ENCODE assay signal across 20 cellular contexts in genomic region chr3:134663646-134664456, GRCh38. TPM values are rescaled to one million over a fixed set of nuclear protein-coding genes. Genes with fewer than 3 reads are reported as not detected.
DNase-seq lines count a peak whose midpoint lies in the region; FAIRE-seq and TF ChIP-seq lines count a peak whose summit lies in the region.
"Had no signal": no experiment of that assay in that cellular context is flagged by ENCODE, and none has a peak within 500 bp of the region (broad histone marks: within the 10 kb centered on the region; RNA-seq: fewer than 3 reads in every experiment).

No MANE protein-coding gene starts in this region.

- no peaks in the 10 kb centered on the region for H3K36me3 ChIP-seq in neural progenitor cell

- H3K9ac ChIP-seq in neural progenitor cell, result no peak overlapping the region
- H3K9ac ChIP-seq: parathyroid adenoma had no signal

- H3K27me3 Mint-ChIP-seq in neural progenitor cell (ENCODE audit: insufficient read depth, low read depth) (peaks cover 3% of the 10 kb centered on the region), endothelial cell (ENCODE audit: unreplicated experiment) (peaks cover 12% of the 10 kb centered on the region)

- no peaks in the 10 kb centered on the region for H4K20me1 ChIP-seq in neural progenitor cell (ENCODE audit: low read depth)

- no peak overlapping the region for H2AFZ ChIP-seq in neural progenitor cell (replicated peaks)
- H2AFZ ChIP-seq: parathyroid adenoma had no signal

- DNase-seq in EH (ENCODE audit: low read depth) (peak; percentile 68), RCC 7860 (ENCODE audit: low spot score) (peak; percentile 46), fibroblast of peridontal ligament (ENCODE audit: extremely low read depth) (peak; percentile 40), neural progenitor cell (ENCODE audit: low spot score) (no peak), NCI-H748 treated with DMSO at 0.1 percent for 48 hours (lab: John Stamatoyannopoulos, UW) (no peak), endothelial cell (ENCODE audit: low spot score) (no peak), D341Med (ENCODE audit: low spot score) (no peak), ecto neural progenitor cell (ENCODE audit: low spot score) (no peak)
- DNase-seq: activated CD4-positive, alpha-beta T cell treated with anti-CD3 and anti-CD28 coated beads for 36 hours; activated naive CD8-positive, alpha-beta T cell treated with anti-CD3 and anti-CD28 coated beads, Interleukin-2, amount 10 ng/mL, durations not matched to agents 7 days and 5 days; activated T-cell treated with anti-CD3 and anti-CD28 coated beads, Interleukin-2, amount 50 U/mL, for 1 hour; Karpas-422; mesenchymal stem cell; NCI-H1930; NCI-H69; T-helper 2 cell had no signal

- H3K27ac ChIP-seq in neural progenitor cell, result no peak overlapping the region
- H3K27ac ChIP-seq: HL-60, parathyroid adenoma, RWPE1 had no signal

- H3K36me3 Mint-ChIP-seq in neural progenitor cell, result no peaks in the 10 kb centered on the region
- H3K36me3 Mint-ChIP-seq in endothelial cell (ENCODE audit: low read depth, unreplicated experiment), result peaks cover 3% of the 10 kb centered on the region
- H3K36me3 Mint-ChIP-seq: activated naive CD8-positive, alpha-beta T cell treated with anti-CD3 and anti-CD28 coated beads, Interleukin-2, amount 10 ng/mL, durations not matched to agents 7 days and 5 days had no signal

- TF ChIP-seq CTCF in neural progenitor cell (IDR thresholded peaks at IDR 0.05), result no peak
- TF ChIP-seq CTCF in endothelial cell (IDR thresholded peaks at IDR 0.05; ENCODE audit: unreplicated experiment), result no peak

- H3K27me3 ChIP-seq in neural progenitor cell, result peaks cover 23% of the 10 kb centered on the region

- no peaks in the 10 kb centered on the region for H3K4me1 ChIP-seq in neural progenitor cell
- H3K4me1 ChIP-seq: parathyroid adenoma had no signal

- H3K79me2 ChIP-seq in neural progenitor cell (ENCODE audit: low read depth), result no peaks in the 10 kb centered on the region
- H3K79me2 ChIP-seq: parathyroid adenoma had no signal

- H3K9me3 Mint-ChIP-seq in neural progenitor cell (no peaks in the 10 kb centered on the region), endothelial cell (ENCODE audit: unreplicated experiment) (no peaks in the 10 kb centered on the region)
- H3K9me3 Mint-ChIP-seq: dendritic cell treated with granulocyte-macrophage colony-stimulating factor and Interleukin-4, amounts not matched to agents 40 ng/mL and 50 ng/mL, for 4 days had no signal

- H3F3A ChIP-seq in neural progenitor cell (ENCODE audit: low read depth), result no peaks in the 10 kb centered on the region

- H3K27ac Mint-ChIP-seq in neural progenitor cell (peak overlapping the region; percentile 61), endothelial cell (ENCODE audit: unreplicated experiment) (no peak overlapping the region)
- H3K27ac Mint-ChIP-seq: activated CD4-positive, alpha-beta T cell treated with anti-CD3 and anti-CD28 coated beads for 36 hours; activated naive CD8-positive, alpha-beta T cell treated with anti-CD3 and anti-CD28 coated beads, Interleukin-2, amount 10 ng/mL, durations not matched to agents 7 days and 5 days; dendritic cell treated with granulocyte-macrophage colony-stimulating factor and Interleukin-4, amounts not matched to agents 40 ng/mL and 50 ng/mL, for 4 days had no signal

- H3K9me3 ChIP-seq in neural progenitor cell (ENCODE audit: low read depth), result no peaks in the 10 kb centered on the region

- no peak for FAIRE-seq in RCC 7860 (lab: Jason Lieb, UNC)

- no peak overlapping the region for H3K4me2 ChIP-seq in neural progenitor cell

- H3K4me3 ChIP-seq in neural progenitor cell, result no peak overlapping the region

- H3K4me3 Mint-ChIP-seq in neural progenitor cell, result no peak overlapping the region
- H3K4me3 Mint-ChIP-seq in endothelial cell (ENCODE audit: unreplicated experiment), result no peak overlapping the region
- H3K4me3 Mint-ChIP-seq: activated CD4-positive, alpha-beta T cell treated with anti-CD3 and anti-CD28 coated beads for 36 hours; activated naive CD8-positive, alpha-beta T cell treated with anti-CD3 and anti-CD28 coated beads, Interleukin-2, amount 10 ng/mL, durations not matched to agents 7 days and 5 days; dendritic cell treated with granulocyte-macrophage colony-stimulating factor and Interleukin-4, amounts not matched to agents 40 ng/mL and 50 ng/mL, for 4 days had no signal

- peaks cover 7% of the 10 kb centered on the region for H3K4me1 Mint-ChIP-seq in neural progenitor cell
- peaks cover 9% of the 10 kb centered on the region for H3K4me1 Mint-ChIP-seq in endothelial cell (ENCODE audit: unreplicated experiment)
- H3K4me1 Mint-ChIP-seq: activated CD4-positive, alpha-beta T cell treated with anti-CD3 and anti-CD28 coated beads for 36 hours; activated naive CD8-positive, alpha-beta T cell treated with anti-CD3 and anti-CD28 coated beads, Interleukin-2, amount 10 ng/mL, durations not matched to agents 7 days and 5 days had no signal

RNA-seq across cellular contexts. Expression of gene KY, which starts 13.0 kb away (rescaled TPM):
- total RNA-seq in neural progenitor cell (ENCODE audit: low replicate concordance), result 0.09 TPM in 1 of 2 replicates, not detected in the other
- not detected for total RNA-seq in endothelial cell (ENCODE audit: unreplicated experiment)
- total RNA-seq: activated CD4-positive, alpha-beta T cell treated with anti-CD3 and anti-CD28 coated beads for 36 hours; activated naive CD8-positive, alpha-beta T cell treated with anti-CD3 and anti-CD28 coated beads, Interleukin-2, amount 10 ng/mL, durations not matched to agents 7 days and 5 days had no signal

Comparison
In these comparisons a context has a peak if more than half of its experiments do, and no peak if none do; other contexts are left out.
1. DNase-seq: peak in EH (single experiment), RCC 7860 (single experiment) and fibroblast of peridontal ligament (single experiment); none in neural progenitor cell (single experiment), NCI-H748 treated with DMSO at 0.1 percent for 48 hours (single experiment), endothelial cell (single experiment), D341Med (single experiment) and ecto neural progenitor cell (single experiment).